Comparison of ENCODE assay signal across 1 cellular context in genomic region chr2:37664190-37664751, GRCh38.
A peak's percentile ranks its signal among the peaks of the same experiment; 100 is the strongest.
TF ChIP-seq lines count a peak whose summit lies in the region.

No MANE protein-coding gene starts in this region.

TF ChIP-seq in K562, 482 proteins besides CTCF, POLR2A, EP300 and RAD21:
- TF ChIP-seq ZNF408 (CRISPR knock-in tag; IDR thresholded peaks at IDR 0.05; ENCODE audit: low read depth) = no peak
- TF ChIP-seq SPI1 (IDR thresholded peaks at IDR 0.05; ENCODE audit: borderline replicate concordance, low read depth, low read length) = 0 out of 2 replicates have a peak, but pooled peaks have one; percentile 3
